ENCODE assay signal across 11 cellular contexts in the genomic region with DNA sequence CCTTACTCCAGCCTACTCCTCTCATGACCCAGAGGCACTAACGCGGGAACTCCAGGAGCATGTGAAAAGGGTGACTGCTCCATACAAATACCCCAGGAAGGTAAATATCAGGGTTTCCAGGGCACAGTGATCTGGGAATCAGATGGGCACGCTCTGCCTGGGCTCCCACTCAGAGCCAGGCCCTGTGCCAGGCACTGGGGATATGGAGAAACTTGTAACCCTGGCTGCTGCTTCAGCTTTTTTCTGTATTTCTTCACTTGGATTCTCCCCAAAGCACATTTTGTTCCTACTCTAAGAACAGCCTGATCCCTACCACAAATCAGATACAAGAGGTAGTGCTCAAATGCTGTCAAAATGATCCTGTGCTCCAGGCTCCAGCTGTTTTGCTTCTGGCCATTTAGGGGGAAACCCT. TPM values are rescaled to one million over a fixed set of nuclear protein-coding genes. Genes with fewer than 3 reads are reported as not detected.
DNase-seq lines count a peak whose midpoint lies in the region; ATAC-seq, FAIRE-seq and TF ChIP-seq lines count a peak whose summit lies in the region.
"Not testable (repeated sequence)": the region's sequence is repeated elsewhere in the genome, so short reads cannot be mapped to it uniquely, and the experiment has no call there.
"Had no signal": no experiment of that assay in that cellular context is flagged by ENCODE, and none has a peak within 500 bp of the region (broad histone marks: within the 10 kb centered on the region; RNA-seq: fewer than 3 reads in every experiment).

No MANE protein-coding gene starts in this region.

- peak; percentile 90 for ATAC-seq in Right ventricle myocardium superior (ENCODE audit: poor library complexity)
- peak; percentile 47 for ATAC-seq in mucosa of descending colon
- peak; percentile 88 for ATAC-seq in aorta (ENCODE audit: low FRiP score)

- not testable (repeated sequence) for H2BK12ac ChIP-seq in H1 (ENCODE audit: low read depth, low read length)

- not testable (repeated sequence) for TF ChIP-seq RAD21 in SK-N-SH (IDR thresholded peaks at IDR 0.05; ENCODE audit: low read length); H1 (IDR thresholded peaks at IDR 0.05 in 1 of 2, conservative IDR thresholded peaks at IDR 0.05 in 1 of 2; ENCODE audit: low read depth in 2 of 2, low read length in 2 of 2)

- H2BK15ac ChIP-seq in H1 (ENCODE audit: low read length): not testable (repeated sequence)

- not testable (repeated sequence) for H3K23me2 ChIP-seq in H1 (ENCODE audit: low read depth, low read length)

- H3K27ac ChIP-seq in SK-N-SH (ENCODE audit: low read depth in 2 of 2, low read length in 1 of 2): peak overlapping the region in 1 of 2 experiments; percentile 79; a peak in 2 of 4 replicates
- not testable (repeated sequence) for H3K27ac ChIP-seq in H1 (ENCODE audit: low read depth, low read length); aorta (ENCODE audit: low read depth in 1 of 2, low read length in 2 of 2)
- peak overlapping the region; percentile 17 to 43 for H3K27ac ChIP-seq in kidney (ENCODE audit: low read depth in 2 of 2, low read length in 2 of 2)
- H3K27ac ChIP-seq in rectal smooth muscle tissue (ENCODE audit: low read depth, low read length): peak overlapping the region; percentile 51
- H3K27ac ChIP-seq in testis: peak overlapping the region; percentile 55 to 74

- not testable (repeated sequence) for H3K9ac ChIP-seq in SK-N-SH; H1 (replicated peaks in 1 of 4; ENCODE audit: extremely low read depth in 1 of 4, low read depth in 3 of 4, low read length in 3 of 4); kidney (ENCODE audit: low read length in 2 of 2); rectal smooth muscle tissue (ENCODE audit: low read length)

- H4K5ac ChIP-seq in H1 (ENCODE audit: insufficient read length, low read depth, low read length): not testable (repeated sequence)

- 0 out of 2 replicates have a peak overlapping the region, but pooled peaks have one; percentile 51 for H2AFZ ChIP-seq in SK-N-SH (ENCODE audit: low read depth)
- not testable (repeated sequence) for H2AFZ ChIP-seq in H1 (ENCODE audit: low read length)

- not testable (repeated sequence) for H3K4me3 ChIP-seq in SK-N-SH (ENCODE audit: low read depth in 2 of 2, low read length in 1 of 2); H1 (ENCODE audit: extremely low read depth in 1 of 4, insufficient read depth in 2 of 4, low read depth in 3 of 4, low read length in 4 of 4); kidney (ENCODE audit: low read length in 2 of 2); mucosa of descending colon; rectal smooth muscle tissue (ENCODE audit: low read length); testis; aorta (ENCODE audit: low read length in 2 of 2)

- H3K56ac ChIP-seq in H1 (replicated peaks; ENCODE audit: insufficient read length, low read depth, low read length): not testable (repeated sequence)

- H3K18ac ChIP-seq in H1 (ENCODE audit: extremely low read depth, low read length): not testable (repeated sequence)

- FAIRE-seq in H1 (lab: Jason Lieb, UNC): peak; percentile 28
- FAIRE-seq in kidney (lab: Jason Lieb, UNC): not testable (repeated sequence)

- TF ChIP-seq EP300 in SK-N-SH (IDR thresholded peaks at IDR 0.05; ENCODE audit: borderline replicate concordance in 1 of 2, low read depth in 1 of 2, low read length in 1 of 2); H1 (IDR thresholded peaks at IDR 0.05; ENCODE audit: borderline replicate concordance in 1 of 2, low read depth in 2 of 2, low read length in 2 of 2): not testable (repeated sequence)

- H3K36me3 ChIP-seq in SK-N-SH (replicated peaks in 1 of 2; ENCODE audit: control insufficient read depth in 1 of 2, insufficient read depth in 2 of 2, low read length in 1 of 2); H1 (ENCODE audit: control insufficient read depth in 2 of 4, insufficient read depth in 4 of 4, low read length in 3 of 4); kidney (ENCODE audit: control insufficient read depth in 1 of 2, insufficient read depth in 2 of 2, low read length in 2 of 2); mucosa of descending colon (ENCODE audit: low read depth); rectal smooth muscle tissue (ENCODE audit: control insufficient read depth, insufficient read depth, low read length); testis (ENCODE audit: low read depth, missing control alignments); aorta (ENCODE audit: control insufficient read depth in 1 of 2, insufficient read depth in 2 of 2, low read length in 1 of 2): not testable (repeated sequence)

- CTCF ChIA-PET in SK-N-SH (lab: Yijun Ruan, JAX); H1 (lab: Charles Lee; ENCODE audit: partially characterized antibody): not testable (repeated sequence)

- not testable (repeated sequence) for DNase-seq in SK-N-SH; H1 (ENCODE audit: low read depth in 1 of 2, low spot score in 2 of 2); Right ventricle myocardium superior; kidney; mucosa of descending colon
- DNase-seq in testis: peak; percentile 71
- DNase-seq in aorta: peak in 1 of 2 donors; percentile 59

- H3K79me1 ChIP-seq in H1 (ENCODE audit: low read depth, low read length): not testable (repeated sequence)

- not testable (repeated sequence) for H3K27me3 ChIP-seq in SK-N-SH (ENCODE audit: insufficient read depth); H1 (replicated peaks in 1 of 4; ENCODE audit: control insufficient read depth in 3 of 4, extremely low read depth in 1 of 4, insufficient read depth in 3 of 4, low read length in 3 of 4); rectal smooth muscle tissue (ENCODE audit: control insufficient read depth, insufficient read depth, low read length); testis; aorta (ENCODE audit: control insufficient read depth in 1 of 2, insufficient read depth in 2 of 2, low read length in 1 of 2)

- not testable (repeated sequence) for H2BK120ac ChIP-seq in H1 (replicated peaks; ENCODE audit: low read depth, low read length)

- not testable (repeated sequence) for H3K9me3 ChIP-seq in SK-N-SH; H1 (ENCODE audit: insufficient read depth in 2 of 2, low read depth in 1 of 2, low read length in 1 of 2); kidney (ENCODE audit: control insufficient read depth in 1 of 2, low read length in 2 of 2); mucosa of descending colon; testis; aorta (ENCODE audit: control insufficient read depth, low read length)

- not testable (repeated sequence) for TF ChIP-seq CTCF in SK-N-SH (IDR thresholded peaks at IDR 0.05); H1 (IDR thresholded peaks at IDR 0.05; ENCODE audit: control extremely low read depth in 1 of 3, insufficient read depth in 1 of 3, low read depth in 1 of 3, low read length in 3 of 3); kidney (IDR thresholded peaks at IDR 0.05; ENCODE audit: borderline replicate concordance, extremely low read depth, insufficient read depth); mucosa of descending colon (IDR thresholded peaks at IDR 0.05); testis (IDR thresholded peaks at IDR 0.05)

- intact Hi-C loops in Right ventricle myocardium superior (cut with DNase I); kidney (cut with DNase I); mucosa of descending colon (cut with DNase I, micrococcal nuclease); testis (cut with DNase I; ENCODE audit: low total_unique reads): not testable (repeated sequence)
- intact Hi-C loops in aorta (cut with DNase I): loop anchor here in 1 of 2 donors (10.0 kb wide), 1 partner anchor 145 kb away; no protein-coding TSS in a partner anchor

- not testable (repeated sequence) for H3K23ac ChIP-seq in H1 (ENCODE audit: insufficient read length)

- peaks cover 12% of the 10 kb centered on the region for H3F3A ChIP-seq in SK-N-SH (replicated peaks; ENCODE audit: insufficient read depth)

- not testable (repeated sequence) for H3K14ac ChIP-seq in H1 (ENCODE audit: insufficient read length)

- H2AK5ac ChIP-seq in H1 (ENCODE audit: low read depth, low read length): not testable (repeated sequence)

- not testable (repeated sequence) for H4K20me1 ChIP-seq in SK-N-SH (ENCODE audit: insufficient read depth); H1 (replicated peaks in 1 of 2; ENCODE audit: control insufficient read depth in 1 of 2, insufficient read depth in 2 of 2, low read length in 2 of 2)

- H3K79me2 ChIP-seq in SK-N-SH (ENCODE audit: insufficient read depth); H1 (ENCODE audit: control insufficient read depth in 1 of 2, insufficient read depth in 2 of 2, low read length in 2 of 2): not testable (repeated sequence)

- not testable (repeated sequence) for H3K4me2 ChIP-seq in SK-N-SH; H1 (ENCODE audit: insufficient read depth in 1 of 2, low read depth in 2 of 2, low read length in 2 of 2)

- not testable (repeated sequence) for H3K4me1 ChIP-seq in SK-N-SH (ENCODE audit: control insufficient read depth in 1 of 2, insufficient read depth in 2 of 2, low read depth in 1 of 2, low read length in 1 of 2); H1 (replicated peaks in 1 of 4; ENCODE audit: control insufficient read depth in 3 of 4, insufficient read depth in 4 of 4, low read length in 3 of 4); kidney (ENCODE audit: control insufficient read depth in 1 of 2, insufficient read depth in 1 of 2, low read depth in 1 of 2, low read length in 2 of 2); mucosa of descending colon (ENCODE audit: low read depth); rectal smooth muscle tissue (ENCODE audit: control insufficient read depth, insufficient read depth, low read length); testis; aorta (ENCODE audit: control insufficient read depth in 1 of 2, insufficient read depth in 2 of 2, low read length in 2 of 2)

- not testable (repeated sequence) for H3K9me2 ChIP-seq in SK-N-SH

- H4K8ac ChIP-seq in H1 (ENCODE audit: extremely low read depth, insufficient read depth, low read length): not testable (repeated sequence)

- H4K91ac ChIP-seq in H1 (replicated peaks; ENCODE audit: insufficient read length, low read length): not testable (repeated sequence)

- POLR2A ChIA-PET in SK-N-SH (lab: Yijun Ruan, JAX): not testable (repeated sequence)
- POLR2A ChIA-PET in H1 (lab: Charles Lee; ENCODE audit: partially characterized antibody): interaction anchor here (0.6 kb wide), 1 partner anchor 474 kb away, joined by 3 read pairs; no protein-coding TSS in a partner anchor

- H3K4ac ChIP-seq in H1 (replicated peaks; ENCODE audit: insufficient read length, low read depth, low read length): not testable (repeated sequence)

- not testable (repeated sequence) for H2BK20ac ChIP-seq in H1 (ENCODE audit: low read length)

- not testable (repeated sequence) for TF ChIP-seq POLR2A in H1 (IDR thresholded peaks at IDR 0.05; ENCODE audit: control extremely low read depth in 1 of 2, low read depth in 2 of 2, low read length in 2 of 2); testis (IDR thresholded peaks at IDR 0.05)

- not testable (repeated sequence) for H2BK5ac ChIP-seq in H1 (ENCODE audit: low read depth, low read length)

- 22% methylated on average over 1 of the region's 3 CpGs for WGBS in SK-N-SH (ENCODE audit: low lambda C conversion rate)
- 87% methylated on average over 3 of the region's 3 CpGs; no CpG with 5 or more reads in 1 of the 2 experiments for WGBS in H1 (ENCODE audit: extremely low coverage in 1 of 2, insufficient coverage in 1 of 2, insufficient read length in 1 of 2, insufficient replicate concordance in 2 of 2, low coverage in 1 of 2, low lambda C conversion rate in 2 of 2, missing lambda C conversion rate in 1 of 2), 2 experiments
- 28 to 33% methylated on average over 3 of the region's 3 CpGs for WGBS in testis, 2 donors
- 2 to 8% methylated on average over 3 of the region's 3 CpGs for WGBS in aorta, 2 donors

RNA-seq across cellular contexts. Expression of a gene that starts 11.5 kb away (rescaled TPM):
- polyA plus RNA-seq in SK-N-SH (2012; rRNA removed): not detected in 2 replicates
- polyA plus RNA-seq in SK-N-SH (2012; cell fraction: cytosol; rRNA removed): not detected in 2 replicates
- not detected in 2 replicates for polyA plus RNA-seq in SK-N-SH (2012; cell fraction: nucleus; rRNA removed)
- total RNA-seq in H1 (2021; fragmentation: NEBNext Ultra II Directional; extraction: Animal tissue kit (Norgen Biotek cat#: 25700)): not detected in 2 replicates
- polyA plus RNA-seq in H1 (2011; rRNA removed): not detected in 2 replicates
- polyA plus RNA-seq in H1 (2011; cell fraction: cytosol; rRNA removed): not detected
- not detected for polyA plus RNA-seq in H1 (2011; cell fraction: nucleus; rRNA removed)
- polyA plus RNA-seq in H1 (2012, experiment 1 of 2): not detected in 4 replicates
- not detected for polyA plus RNA-seq in H1 (2012, experiment 2 of 2)
- polyA plus RNA-seq in H1 (2013, experiment 1 of 2): not detected
- not detected for polyA plus RNA-seq in H1 (2013, experiment 2 of 2)
- polyA minus RNA-seq in H1 (2011; rRNA and poly(A)+ RNA removed): not detected in 2 replicates
- not detected for polyA minus RNA-seq in H1 (2011; cell fraction: cytosol; rRNA and poly(A)+ RNA removed)
- polyA minus RNA-seq in H1 (2011; cell fraction: nucleus; rRNA and poly(A)+ RNA removed): not detected
- total RNA-seq in Right ventricle myocardium superior: not detected
- 59.3 TPM for total RNA-seq in kidney
- 269 TPM for polyA plus RNA-seq in kidney (ENCODE audit: insufficient read depth, low read depth, low replicate concordance)
- total RNA-seq in mucosa of descending colon: not detected
- total RNA-seq in testis: under 1 TPM in 1 of 2 donors, not detected in 1; 0.12 TPM
- 0.28 TPM for polyA plus RNA-seq in testis (ENCODE audit: insufficient read depth, low read depth, low replicate concordance)
- not detected for total RNA-seq in aorta
- not detected for polyA plus RNA-seq in aorta
- total RNA-seq: GM12878, H9 had no signal
- polyA plus RNA-seq: CD14-positive monocyte, GM12878 had no signal

RNA-seq across cellular contexts. Expression of a gene that starts 30.5 kb away (rescaled TPM):
- polyA plus RNA-seq in SK-N-SH (2012; rRNA removed) (not detected in 2 replicates), H1 (2011; rRNA removed) (not detected in 2 replicates), kidney (ENCODE audit: insufficient read depth, low read depth, low replicate concordance) (22.8 TPM), testis (ENCODE audit: insufficient read depth, low read depth, low replicate concordance) (2.4 TPM), aorta (1 to 10 TPM; 1.6 to 9.4 TPM)
- polyA plus RNA-seq in SK-N-SH (2012; cell fraction: cytosol; rRNA removed): 0.03 and 0.06 TPM in 2 replicates
- polyA plus RNA-seq in SK-N-SH (2012; cell fraction: nucleus; rRNA removed): 0.13 and 0.15 TPM in 2 replicates
- not detected in 2 replicates for total RNA-seq in H1 (2021; fragmentation: NEBNext Ultra II Directional; extraction: Animal tissue kit (Norgen Biotek cat#: 25700))
- polyA plus RNA-seq in H1 (2011; cell fraction: cytosol; rRNA removed): not detected
- not detected for polyA plus RNA-seq in H1 (2011; cell fraction: nucleus; rRNA removed)
- not detected in 4 replicates for polyA plus RNA-seq in H1 (2012, experiment 1 of 2)
- polyA plus RNA-seq in H1 (2012, experiment 2 of 2): not detected
- not detected for polyA plus RNA-seq in H1 (2013, experiment 1 of 2)
- not detected for polyA plus RNA-seq in H1 (2013, experiment 2 of 2)
- not detected in 2 replicates for polyA minus RNA-seq in H1 (2011; rRNA and poly(A)+ RNA removed)
- polyA minus RNA-seq in H1 (2011; cell fraction: cytosol; rRNA and poly(A)+ RNA removed): not detected
- not detected for polyA minus RNA-seq in H1 (2011; cell fraction: nucleus; rRNA and poly(A)+ RNA removed)
- total RNA-seq in Right ventricle myocardium superior (1.4 TPM), kidney (8.6 TPM), mucosa of descending colon (1 to 10 TPM in 1 of 3 donors, under 1 TPM in 2; 0.67 to 5.1 (median 0.89) TPM), testis (1 to 10 TPM; 5.3 to 5.6 TPM), aorta (1 to 10 TPM; 2.6 to 5.8 TPM)
- total RNA-seq: H9 had no signal

RNA-seq across cellular contexts. Expression of a gene that starts 35.3 kb away (rescaled TPM):
- polyA plus RNA-seq in SK-N-SH (2012; rRNA removed): not detected in 2 replicates
- polyA plus RNA-seq in SK-N-SH (2012; cell fraction: cytosol; rRNA removed): not detected in 2 replicates
- 0.02 TPM in 1 of 2 replicates, not detected in the other for polyA plus RNA-seq in SK-N-SH (2012; cell fraction: nucleus; rRNA removed)
- total RNA-seq in H1 (2021; fragmentation: NEBNext Ultra II Directional; extraction: Animal tissue kit (Norgen Biotek cat#: 25700)): not detected in 2 replicates
- polyA plus RNA-seq in H1 (2011; rRNA removed): not detected in 2 replicates
- not detected for polyA plus RNA-seq in H1 (2011; cell fraction: cytosol; rRNA removed)
- not detected for polyA plus RNA-seq in H1 (2011; cell fraction: nucleus; rRNA removed)
- not detected in 4 replicates for polyA plus RNA-seq in H1 (2012, experiment 1 of 2)
- not detected for polyA plus RNA-seq in H1 (2012, experiment 2 of 2)
- not detected for polyA plus RNA-seq in H1 (2013, experiment 1 of 2)
- polyA plus RNA-seq in H1 (2013, experiment 2 of 2): not detected
- not detected in 2 replicates for polyA minus RNA-seq in H1 (2011; rRNA and poly(A)+ RNA removed)
- not detected for polyA minus RNA-seq in H1 (2011; cell fraction: cytosol; rRNA and poly(A)+ RNA removed)
- not detected for polyA minus RNA-seq in H1 (2011; cell fraction: nucleus; rRNA and poly(A)+ RNA removed)
- not detected for total RNA-seq in Right ventricle myocardium superior
- total RNA-seq in kidney: not detected
- not detected for polyA plus RNA-seq in kidney (ENCODE audit: insufficient read depth, low read depth, low replicate concordance)
- not detected for total RNA-seq in mucosa of descending colon
- 10 to 100 TPM in 1 of 2 donors, 1 to 10 TPM in 1; 5.8 to 10.1 TPM for total RNA-seq in testis
- 26.8 TPM for polyA plus RNA-seq in testis (ENCODE audit: insufficient read depth, low read depth, low replicate concordance)
- not detected for total RNA-seq in aorta
- polyA plus RNA-seq in aorta: not detected
- total RNA-seq: GM12878, H9 had no signal
- polyA plus RNA-seq: CD14-positive monocyte, GM12878 had no signal

Comparison
In these comparisons a context has a peak if more than half of its experiments do, and no peak if none do; other contexts are left out.
1. RNA of a gene that starts 11.5 kb away (total RNA-seq): 59.3 TPM in kidney (single experiment); 0.12 TPM in testis, not detected in mucosa of descending colon, not detected in Right ventricle myocardium superior (single experiment), not detected in H1 and not detected in aorta; every median in the first group is over 10 times any median in the second.
2. Peak in every context shown above with its lines, with median percentiles within 50 percentile points of each other: ATAC-seq.